In the genomic region with DNA sequence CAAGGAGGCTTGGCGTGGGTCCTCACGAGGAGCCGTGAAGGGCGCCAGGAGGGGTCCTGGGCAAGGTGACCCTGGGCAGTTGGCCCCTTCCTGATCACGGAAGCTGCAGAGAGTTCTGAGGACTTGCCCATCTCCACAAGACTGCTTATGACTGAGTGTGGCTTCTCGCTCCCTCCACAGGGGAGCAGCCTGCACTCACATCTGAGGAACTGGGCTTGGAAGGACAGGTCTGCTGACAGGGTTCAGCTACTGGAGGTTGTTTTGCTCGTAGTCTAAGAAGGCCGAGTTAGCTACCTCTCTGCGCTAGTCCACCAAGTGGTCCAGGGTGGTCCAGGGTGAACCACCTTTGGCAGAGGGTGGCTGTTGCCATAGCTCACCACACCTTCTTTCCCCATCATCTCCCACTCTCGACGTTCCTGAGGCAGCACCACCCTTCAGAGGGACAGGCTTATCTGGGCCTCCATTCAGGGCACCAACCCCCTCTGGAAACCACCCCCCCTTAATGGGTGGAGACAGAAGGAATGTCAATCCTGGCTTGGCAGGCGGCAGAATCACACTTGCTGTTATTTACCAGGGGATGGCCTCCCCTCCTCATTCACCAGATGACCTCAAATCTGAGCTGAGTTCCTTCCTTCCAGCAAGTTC, we compare ENCODE assay signal across 10 cellular contexts. TPM values are rescaled to one million over a fixed set of nuclear protein-coding genes. Genes with fewer than 3 reads are reported as not detected.
DNase-seq lines count a peak whose midpoint lies in the region; ATAC-seq and TF ChIP-seq lines count a peak whose summit lies in the region.
"Had no signal": no experiment of that assay in that cellular context is flagged by ENCODE, and none has a peak within 500 bp of the region (broad histone marks: within the 10 kb centered on the region; RNA-seq: fewer than 3 reads in every experiment).

No MANE protein-coding gene starts in this region.

- H3K4me3 ChIP-seq in right cardiac atrium (ENCODE audit: low read length) (no peak overlapping the region), stomach (no peak overlapping the region)

- H3K4me1 ChIP-seq in right cardiac atrium (ENCODE audit: control insufficient read depth, insufficient read depth, low read length) (peaks cover 84% of the 10 kb centered on the region), stomach (peaks cover 76 to 100% (median 96%) of the 10 kb centered on the region in 4 donors)

- 67% methylated on average over 12 of the region's 12 CpGs for WGBS in right cardiac atrium
- WGBS in stomach, 5 donors, result 69 to 81% (median 76%) methylated on average over 7 to 12 of the region's 12 CpGs

- peak overlapping the region; percentile 96 for H3K27ac Mint-ChIP-seq in activated CD4-positive, alpha-beta memory T cell treated with anti-CD3 and anti-CD28 coated beads, Interleukin-2, amount 10 ng/mL, durations not matched to agents 7 days and 5 days

- CTCF ChIA-PET in activated CD4-positive, alpha-beta memory T cell treated with anti-CD3 and anti-CD28 coated beads, Interleukin-2, amount 10 ng/mL, durations not matched to agents 7 days and 5 days (lab: Charles Lee), result interaction anchor here (1.0 to 11.4 kb wide), 9 partner anchors 9 to 166 kb away, joined by 3 to 162 read pairs (median 8); a partner anchor contains a TSS

- DNase-seq in DMS53 (lab: John Stamatoyannopoulos, UW) (peak; percentile 22), DMS53 treated with DMSO at 0.1 percent for 48 hours (lab: John Stamatoyannopoulos, UW; ENCODE audit: unreplicated experiment) (no peak), right cardiac atrium (peak in 1 of 3 donors; percentile 70), stomach (no peak), DMS153 (lab: John Stamatoyannopoulos, UW) (no peak), SW 1271 (lab: John Stamatoyannopoulos, UW) (no peak), GM19240 (ENCODE audit: insufficient read length, low spot score) (no peak)
- DNase-seq in activated CD4-positive, alpha-beta memory T cell treated with anti-CD3 and anti-CD28 coated beads, Interleukin-2, amount 10 ng/mL, durations not matched to agents 7 days and 5 days, result no peak

- no peaks in the 10 kb centered on the region for H3K27me3 Mint-ChIP-seq in activated CD4-positive, alpha-beta memory T cell treated with anti-CD3 and anti-CD28 coated beads, Interleukin-2, amount 10 ng/mL, durations not matched to agents 7 days and 5 days
- H3K27me3 Mint-ChIP-seq: stimulated activated naive CD8-positive, alpha-beta T cell treated with anti-CD3 and anti-CD28 coated beads, Interleukin-15, Interleukin-2, amounts not matched to agents 100 ng/mL and 50 ng/mL, for 24 hours had no signal

- TF ChIP-seq POLR2A in stomach (IDR thresholded peaks at IDR 0.05), result no peak

- peaks cover 99% of the 10 kb centered on the region for H3K4me1 Mint-ChIP-seq in activated CD4-positive, alpha-beta memory T cell treated with anti-CD3 and anti-CD28 coated beads, Interleukin-2, amount 10 ng/mL, durations not matched to agents 7 days and 5 days

- no peak for TF ChIP-seq CTCF in stomach (IDR thresholded peaks at IDR 0.05)

- no peaks in the 10 kb centered on the region for H3K27me3 ChIP-seq in right cardiac atrium (ENCODE audit: control insufficient read depth, insufficient read depth)
- no peaks in the 10 kb centered on the region for H3K27me3 ChIP-seq in stomach

- no peak overlapping the region for H3K4me3 Mint-ChIP-seq in activated CD4-positive, alpha-beta memory T cell treated with anti-CD3 and anti-CD28 coated beads, Interleukin-2, amount 10 ng/mL, durations not matched to agents 7 days and 5 days
- H3K4me3 Mint-ChIP-seq: stimulated activated naive CD8-positive, alpha-beta T cell treated with anti-CD3 and anti-CD28 coated beads, Interleukin-15, Interleukin-2, amounts not matched to agents 100 ng/mL and 50 ng/mL, for 24 hours had no signal

- H3K36me3 Mint-ChIP-seq in activated CD4-positive, alpha-beta memory T cell treated with anti-CD3 and anti-CD28 coated beads, Interleukin-2, amount 10 ng/mL, durations not matched to agents 7 days and 5 days (ENCODE audit: low read depth), result peaks cover 51% of the 10 kb centered on the region

- TF ChIP-seq EP300 in stomach (IDR thresholded peaks at IDR 0.05), result no peak

- H3K9me3 Mint-ChIP-seq in activated CD4-positive, alpha-beta memory T cell treated with anti-CD3 and anti-CD28 coated beads, Interleukin-2, amount 10 ng/mL, durations not matched to agents 7 days and 5 days, result no peaks in the 10 kb centered on the region
- H3K9me3 Mint-ChIP-seq: stimulated activated naive CD8-positive, alpha-beta T cell treated with anti-CD3 and anti-CD28 coated beads, Interleukin-15, Interleukin-2, amounts not matched to agents 100 ng/mL and 50 ng/mL, for 24 hours had no signal

- peaks cover 10 to 24% (median 22%) of the 10 kb centered on the region in 4 donors for H3K36me3 ChIP-seq in stomach

- POLR2A ChIA-PET in activated CD4-positive, alpha-beta memory T cell treated with anti-CD3 and anti-CD28 coated beads, Interleukin-2, amount 10 ng/mL, durations not matched to agents 7 days and 5 days (lab: Charles Lee), result interaction anchor here (1.0 to 15.0 kb wide), 7 partner anchors 9 to 43 kb away, joined by 3 to 460 read pairs (median 31); no protein-coding TSS in a partner anchor

- H3K9me3 ChIP-seq in right cardiac atrium (ENCODE audit: control insufficient read depth, low read length), result no peaks in the 10 kb centered on the region
- H3K9me3 ChIP-seq in stomach, result no peaks in the 10 kb centered on the region

- H3K27ac ChIP-seq in right cardiac atrium (ENCODE audit: low read length) (peak overlapping the region; percentile 97), stomach (peak overlapping the region in 4 of 5 donors; percentile 14 to 83 (median 62))
- H3K27ac ChIP-seq: 22Rv1 had no signal

- no peak for ATAC-seq in right cardiac atrium

- intact Hi-C loops in right cardiac atrium (cut with DNase I), result no loop called here
- intact Hi-C loops in stomach (cut with DNase I; ENCODE audit: low total_unique reads), result no loop called here

RNA-seq across cellular contexts. Expression of a gene that starts 38.2 kb away (rescaled TPM):
- 10 to 100 TPM; 44.9 to 46.6 TPM for total RNA-seq in activated CD4-positive, alpha-beta memory T cell treated with anti-CD3 and anti-CD28 coated beads, Interleukin-2, amount 10 ng/mL, durations not matched to agents 7 days and 5 days
- total RNA-seq in right cardiac atrium (10 to 100 TPM; 34.6 to 58.3 (median 49.8) TPM), stomach (10 to 100 TPM in 4 of 5 donors, 1 to 10 TPM in 1; 9.4 to 46.9 (median 19.3) TPM)
- polyA plus RNA-seq in right cardiac atrium (39.5 TPM), stomach (1 to 10 TPM; 5.7 to 9.3 (median 8.2) TPM)
